In genomic region chr12:4487024-4487423, GRCh38 we compare ENCODE assay signal across 1 cellular context.
A peak's percentile ranks its signal among the peaks of the same experiment; 100 is the strongest.
TF ChIP-seq lines count a peak whose summit lies in the region.

No MANE protein-coding gene starts in this region.

TF ChIP-seq in H1, 55 proteins besides CTCF, POLR2A, EP300 and RAD21:
- TF ChIP-seq SP1 (IDR thresholded peaks at IDR 0.05; ENCODE audit: low read depth, low read length) (no peak), TAF7 (optimal IDR thresholded peaks at IDR 0.05; ENCODE audit: borderline replicate concordance, low read depth, low read length) (no peak), MAX (IDR thresholded peaks at IDR 0.05) (peak; percentile 83), TAF1 (IDR thresholded peaks at IDR 0.05; ENCODE audit: low read depth, low read length) (no peak), SP4 (IDR thresholded peaks at IDR 0.05; ENCODE audit: low read length) (no peak), NANOG (IDR thresholded peaks at IDR 0.05; ENCODE audit: insufficient read depth, low read depth, low read length, poor library complexity, severe bottlenecking) (no peak), TCF12 (IDR thresholded peaks at IDR 0.05; ENCODE audit: low read depth, low read length) (0 out of 2 replicates have a peak, but pooled peaks have one; percentile 21), HDAC2 (IDR thresholded peaks at IDR 0.05; ENCODE audit: borderline replicate concordance in 1 of 2, low read depth in 2 of 2, low read length in 2 of 2) (no peak), ATF2 (IDR thresholded peaks at IDR 0.05; ENCODE audit: low read length) (no peak), RNF2 (IDR thresholded peaks at IDR 0.05; ENCODE audit: borderline replicate concordance, low read depth, low read length, missing control alignments, poor library complexity, severe bottlenecking) (no peak), CBX5 (IDR thresholded peaks at IDR 0.05; ENCODE audit: low read depth, low read length) (no peak), YY1 (IDR thresholded peaks at IDR 0.05; ENCODE audit: low read depth, low read length) (0 out of 2 replicates have a peak, but pooled peaks have one; percentile 43), RBBP5 (IDR thresholded peaks at IDR 0.05; ENCODE audit: borderline replicate concordance, low read depth, low read length) (no peak), NRF1 (IDR thresholded peaks at IDR 0.05; ENCODE audit: low read depth, low read length) (no peak), BRCA1 (IDR thresholded peaks at IDR 0.05; ENCODE audit: low read depth, low read length) (no peak), CHD2 (IDR thresholded peaks at IDR 0.05; ENCODE audit: low read length) (no peak), E2F6 (IDR thresholded peaks at IDR 0.05) (peak; percentile 85), RXRA (IDR thresholded peaks at IDR 0.05; ENCODE audit: insufficient read depth, low read depth, low read length) (no peak), SIN3A (conservative IDR thresholded peaks at IDR 0.05 in 1 of 2, IDR thresholded peaks at IDR 0.05 in 1 of 2; ENCODE audit: low read depth in 1 of 2, low read length in 2 of 2) (0 out of 4 replicates have a peak, but pooled peaks of 1 of the 2 experiments have one; percentile 37), ATF3 (IDR thresholded peaks at IDR 0.05; ENCODE audit: insufficient read depth, low read depth, low read length) (no peak)
